ENCODE assay signal across 7 cellular contexts in the genomic region with DNA sequence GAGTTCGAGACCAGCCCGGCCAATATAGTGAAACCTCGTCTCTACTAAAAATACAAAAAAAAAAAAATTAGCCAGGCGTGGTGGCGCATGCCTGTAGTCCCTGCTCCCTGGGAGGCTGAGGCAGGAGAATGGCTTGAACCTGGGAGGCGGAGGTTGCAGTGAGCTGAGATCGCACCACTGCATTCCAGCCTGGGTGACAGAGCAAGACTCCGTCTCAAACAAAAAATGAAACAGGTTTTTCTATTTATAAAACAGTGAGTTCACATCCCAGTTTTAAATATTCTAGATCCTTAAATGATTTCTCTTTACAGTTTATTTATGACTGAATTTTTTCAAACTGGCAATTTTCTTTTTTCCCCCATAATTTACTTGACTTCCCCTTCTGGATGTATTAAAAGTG. TPM values are rescaled to one million over a fixed set of nuclear protein-coding genes. Genes with fewer than 3 reads are reported as not detected.
DNase-seq lines count a peak whose midpoint lies in the region; ATAC-seq and TF ChIP-seq lines count a peak whose summit lies in the region.
"Not testable (repeated sequence)": the region's sequence is repeated elsewhere in the genome, so short reads cannot be mapped to it uniquely, and the experiment has no call there.

No MANE protein-coding gene starts in this region.

- H3K4me2 ChIP-seq in Loucy (ENCODE audit: low read depth, low read length, poor library complexity, severe bottlenecking) = not testable (repeated sequence)

- not testable (repeated sequence) for TF ChIP-seq CTCF in HEK293 (tag by site-specific recombination; IDR thresholded peaks at IDR 0.05); Loucy (conservative IDR thresholded peaks at IDR 0.05; ENCODE audit: low read length); breast epithelium (IDR thresholded peaks at IDR 0.05)

- not testable (repeated sequence) for DNase-seq in T-helper 17 cell; activated T-helper 1 cell treated with anti-CD3 and anti-CD28 coated beads, Interleukin-12 subunit alpha, Interleukin-12 subunit beta, Interleukin-2, Interleukin-4 antibody, amounts not matched to agents 30 ng/mL and 10 ng/mL and 1 ng/mL, durations not matched to agents 14 hours and 24 hours and 36 hours (ENCODE audit: low spot score); breast epithelium (ENCODE audit: low spot score in 2 of 2); naive B cell; stimulated activated naive B cell treated with anti-CD40 and anti-IgM and Interleukin-4, amounts not matched to agents 10 μg/mL and 1 μg/mL and 100 μg/mL, for 72 hours

- H3K4me3 ChIP-seq in HEK293 (ENCODE audit: low read depth, low read length); Loucy (ENCODE audit: low read length, poor library complexity, severe bottlenecking); breast epithelium: not testable (repeated sequence)

- 0 out of 2 replicates have a peak overlapping the region, but pooled peaks have one; percentile 35 for H2AFZ ChIP-seq in Loucy (ENCODE audit: low read length)

- not testable (repeated sequence) for H3K9ac ChIP-seq in Loucy (ENCODE audit: low read depth, low read length, poor library complexity, severe bottlenecking)

- not testable (repeated sequence) for H3K36me3 ChIP-seq in HEK293 (ENCODE audit: control insufficient read depth in 2 of 2, insufficient read depth in 1 of 2, low read length in 2 of 2); Loucy (ENCODE audit: insufficient read depth, low read length); breast epithelium

- H4K20me1 ChIP-seq in Loucy (ENCODE audit: insufficient read depth, low read length, poor library complexity, severe bottlenecking) = not testable (repeated sequence)

- H3K27me3 Mint-ChIP-seq in T-helper 17 cell; activated T-helper 1 cell treated with anti-CD3 and anti-CD28 coated beads, Interleukin-12 subunit alpha, Interleukin-12 subunit beta, Interleukin-2, Interleukin-4 antibody, amounts not matched to agents 30 ng/mL and 10 ng/mL and 1 ng/mL, durations not matched to agents 14 hours and 24 hours and 36 hours (ENCODE audit: insufficient read depth); naive B cell; stimulated activated naive B cell treated with anti-CD40 and anti-IgM and Interleukin-4, amounts not matched to agents 10 μg/mL and 1 μg/mL and 100 μg/mL, for 72 hours: not testable (repeated sequence)

- H3K4me3 Mint-ChIP-seq in T-helper 17 cell (peak overlapping the region; percentile 80), naive B cell (peak overlapping the region; percentile 6 to 84 (median 70))
- H3K4me3 Mint-ChIP-seq in activated T-helper 1 cell treated with anti-CD3 and anti-CD28 coated beads, Interleukin-12 subunit alpha, Interleukin-12 subunit beta, Interleukin-2, Interleukin-4 antibody, amounts not matched to agents 30 ng/mL and 10 ng/mL and 1 ng/mL, durations not matched to agents 14 hours and 24 hours and 36 hours = not testable (repeated sequence)
- peak overlapping the region; percentile 64 to 79 for H3K4me3 Mint-ChIP-seq in stimulated activated naive B cell treated with anti-CD40 and anti-IgM and Interleukin-4, amounts not matched to agents 10 μg/mL and 1 μg/mL and 100 μg/mL, for 72 hours

- POLR2A ChIA-PET in HEK293 (lab: Yijun Ruan, JAX) = not testable (repeated sequence)

- not testable (repeated sequence) for H3K79me2 ChIP-seq in Loucy (ENCODE audit: insufficient read depth, low read length)

- not testable (repeated sequence) for H3K27me3 ChIP-seq in Loucy (ENCODE audit: insufficient read depth, low read length, poor library complexity, severe bottlenecking); breast epithelium

- H3K4me1 Mint-ChIP-seq in T-helper 17 cell = peaks cover 48% of the 10 kb centered on the region
- H3K4me1 Mint-ChIP-seq in activated T-helper 1 cell treated with anti-CD3 and anti-CD28 coated beads, Interleukin-12 subunit alpha, Interleukin-12 subunit beta, Interleukin-2, Interleukin-4 antibody, amounts not matched to agents 30 ng/mL and 10 ng/mL and 1 ng/mL, durations not matched to agents 14 hours and 24 hours and 36 hours (ENCODE audit: low read depth) = peaks cover 70% of the 10 kb centered on the region
- H3K4me1 Mint-ChIP-seq in naive B cell = peaks cover 27 to 55% (median 35%) of the 10 kb centered on the region in 3 donors
- peaks cover 16 to 38% of the 10 kb centered on the region in 2 donors for H3K4me1 Mint-ChIP-seq in stimulated activated naive B cell treated with anti-CD40 and anti-IgM and Interleukin-4, amounts not matched to agents 10 μg/mL and 1 μg/mL and 100 μg/mL, for 72 hours

- H3K36me3 Mint-ChIP-seq in T-helper 17 cell (ENCODE audit: low read depth); activated T-helper 1 cell treated with anti-CD3 and anti-CD28 coated beads, Interleukin-12 subunit alpha, Interleukin-12 subunit beta, Interleukin-2, Interleukin-4 antibody, amounts not matched to agents 30 ng/mL and 10 ng/mL and 1 ng/mL, durations not matched to agents 14 hours and 24 hours and 36 hours (ENCODE audit: low read depth); naive B cell; stimulated activated naive B cell treated with anti-CD40 and anti-IgM and Interleukin-4, amounts not matched to agents 10 μg/mL and 1 μg/mL and 100 μg/mL, for 72 hours: not testable (repeated sequence)

- TF ChIP-seq POLR2A in breast epithelium (IDR thresholded peaks at IDR 0.05) = not testable (repeated sequence)

- ATAC-seq in T-helper 17 cell = not testable (repeated sequence)
- ATAC-seq in naive B cell (ENCODE audit: low read depth in 2 of 2) = peak; percentile 44 to 45
- peak; percentile 60 to 66 for ATAC-seq in stimulated activated naive B cell treated with anti-CD40 and anti-IgM and Interleukin-4, amounts not matched to agents 10 μg/mL and 1 μg/mL and 100 μg/mL, for 72 hours (replicated peaks)

- not testable (repeated sequence) for H3F3A ChIP-seq in Loucy (ENCODE audit: low read depth)

- H3K9me3 Mint-ChIP-seq in activated T-helper 1 cell treated with anti-CD3 and anti-CD28 coated beads, Interleukin-12 subunit alpha, Interleukin-12 subunit beta, Interleukin-2, Interleukin-4 antibody, amounts not matched to agents 30 ng/mL and 10 ng/mL and 1 ng/mL, durations not matched to agents 14 hours and 24 hours and 36 hours; naive B cell; stimulated activated naive B cell treated with anti-CD40 and anti-IgM and Interleukin-4, amounts not matched to agents 10 μg/mL and 1 μg/mL and 100 μg/mL, for 72 hours: not testable (repeated sequence)

- H3K9me2 ChIP-seq in Loucy (replicated peaks; ENCODE audit: low read depth, low read length) = not testable (repeated sequence)

- CTCF ChIA-PET in HEK293 (lab: Yijun Ruan, JAX) = interaction anchor here (0.6 to 1.5 kb wide), 2 partner anchors 16 to 52 kb away, joined by 3 to 7 read pairs; no protein-coding TSS in a partner anchor

- H3K4me1 ChIP-seq in HEK293 (ENCODE audit: control insufficient read depth, insufficient read depth, low read length); breast epithelium: not testable (repeated sequence)
- H3K4me1 ChIP-seq in Loucy (ENCODE audit: insufficient read depth, low read length, poor library complexity, severe bottlenecking) = peaks cover 13% of the 10 kb centered on the region

- H3K27ac Mint-ChIP-seq in T-helper 17 cell (peak overlapping the region; percentile 99), naive B cell (peak overlapping the region; percentile 22 to 88 (median 74))
- peak overlapping the region; percentile 38 for H3K27ac Mint-ChIP-seq in activated T-helper 1 cell treated with anti-CD3 and anti-CD28 coated beads, Interleukin-12 subunit alpha, Interleukin-12 subunit beta, Interleukin-2, Interleukin-4 antibody, amounts not matched to agents 30 ng/mL and 10 ng/mL and 1 ng/mL, durations not matched to agents 14 hours and 24 hours and 36 hours
- H3K27ac Mint-ChIP-seq in stimulated activated naive B cell treated with anti-CD40 and anti-IgM and Interleukin-4, amounts not matched to agents 10 μg/mL and 1 μg/mL and 100 μg/mL, for 72 hours = peak overlapping the region; percentile 72

- H3K9me3 ChIP-seq in HEK293 (ENCODE audit: control insufficient read depth, insufficient read depth, low read depth, low read length); Loucy (ENCODE audit: insufficient read depth, low read depth, low read length); T-helper 17 cell (ENCODE audit: control insufficient read depth, low read length, poor library complexity, severe bottlenecking); breast epithelium: not testable (repeated sequence)

- not testable (repeated sequence) for H3K27ac ChIP-seq in HEK293 (ENCODE audit: extremely low read depth, low read depth, low read length)
- H3K27ac ChIP-seq in breast epithelium = peak overlapping the region; percentile 13 to 31

- intact Hi-C loops in activated T-helper 1 cell treated with anti-CD3 and anti-CD28 coated beads, Interleukin-12 subunit alpha, Interleukin-12 subunit beta, Interleukin-2, Interleukin-4 antibody, amounts not matched to agents 30 ng/mL and 10 ng/mL and 1 ng/mL, durations not matched to agents 14 hours and 24 hours and 36 hours (cut with micrococcal nuclease) = loop anchor here (1.0 kb wide), 2 partner anchors 8 to 12 kb away; no protein-coding TSS in a partner anchor
- intact Hi-C loops in breast epithelium (cut with DNase I; ENCODE audit: low total_unique reads) = not testable (repeated sequence)

TF ChIP-seq in HEK293, 187 proteins besides CTCF, POLR2A, EP300 and RAD21 (continues in another document):
- 0 out of 2 replicates have a peak, but pooled peaks have one; percentile 3 for TF ChIP-seq ZNF335 (tag by site-specific recombination; conservative IDR thresholded peaks at IDR 0.05)

RNA-seq across cellular contexts. Expression of a gene that starts 20.1 kb away (rescaled TPM):
- total RNA-seq in T-helper 17 cell = 10 to 100 TPM; 65.2 to 95.5 TPM
- 55.1 and 61.0 TPM in 2 replicates for total RNA-seq in activated T-helper 1 cell treated with anti-CD3 and anti-CD28 coated beads, Interleukin-12 subunit alpha, Interleukin-12 subunit beta, Interleukin-2, Interleukin-4 antibody, amounts not matched to agents 30 ng/mL and 10 ng/mL and 1 ng/mL, durations not matched to agents 14 hours and 24 hours and 36 hours
- total RNA-seq in breast epithelium = 10 to 100 TPM; 33.4 to 49.0 (median 37.0) TPM
- polyA plus RNA-seq in naive B cell (ENCODE audit: low read depth in 6 of 6) = 10 to 100 TPM in 5 of 6 donors, 1 to 10 TPM in 1; 6.5 to 21.8 (median 11.5) TPM

Comparison
In these comparisons a context has a peak if more than half of its experiments do, and no peak if none do; other contexts are left out.
1. H3K27ac Mint-ChIP-seq: peak in every context shown above with its lines; median percentile 99 in T-helper 17 cell; 74 in naive B cell; 72 in stimulated activated naive B cell treated with anti-CD40 and anti-IgM and Interleukin-4, amounts not matched to agents 10 μg/mL and 1 μg/mL and 100 μg/mL, for 72 hours; 38 in activated T-helper 1 cell treated with anti-CD3 and anti-CD28 coated beads, Interleukin-12 subunit alpha, Interleukin-12 subunit beta, Interleukin-2, Interleukin-4 antibody, amounts not matched to agents 30 ng/mL and 10 ng/mL and 1 ng/mL, durations not matched to agents 14 hours and 24 hours and 36 hours.